Comparison of ENCODE assay signal across 19 cellular contexts in genomic region chr9:135326141-135326540, GRCh38.
"Had no signal": no experiment of that assay in that cellular context is flagged by ENCODE, and none has a peak within 500 bp of the region (broad histone marks: within the 10 kb centered on the region; RNA-seq: fewer than 3 reads in every experiment).

No MANE protein-coding gene starts in this region.

- H3K4me3 Mint-ChIP-seq: activated T-helper 1 cell treated with anti-CD3 and anti-CD28 coated beads, Interleukin-12 subunit alpha, Interleukin-12 subunit beta, Interleukin-2, Interleukin-4 antibody, amounts not matched to agents 30 ng/mL and 10 ng/mL and 1 ng/mL, durations not matched to agents 14 hours and 24 hours and 36 hours; effector memory CD8-positive, alpha-beta T cell; nephron progenitor cell; stimulated activated memory B cell treated with anti-CD40 and anti-IgM and Interleukin-4, amounts not matched to agents 10 μg/mL and 1 μg/mL and 100 μg/mL, for 72 hours had no signal

- H3K4me1 Mint-ChIP-seq: stimulated activated memory B cell treated with anti-CD40 and anti-IgM and Interleukin-4, amounts not matched to agents 10 μg/mL and 1 μg/mL and 100 μg/mL, for 72 hours had no signal

- ATAC-seq: activated naive CD4-positive, alpha-beta T cell treated with anti-CD3 and anti-CD28 coated beads, Interleukin-2, amount 50 U/mL, for 72 hours; effector memory CD8-positive, alpha-beta T cell; mucosa of descending colon; right lobe of liver; stimulated activated memory B cell treated with anti-CD40 and anti-IgM and Interleukin-4, amounts not matched to agents 10 μg/mL and 1 μg/mL and 100 μg/mL, for 72 hours had no signal

- H3K27ac ChIP-seq: dorsolateral prefrontal cortex, esophagus muscularis mucosa, hepatocyte, right lobe of liver, skin epidermis, transverse colon, uterus had no signal

- H3K4me1 ChIP-seq: esophagus muscularis mucosa, right lobe of liver, transverse colon, uterus had no signal

- H3K27ac Mint-ChIP-seq: activated naive CD4-positive, alpha-beta T cell treated with anti-CD3 and anti-CD28 coated beads, Interleukin-2, amount 50 U/mL, for 72 hours; activated T-helper 1 cell treated with anti-CD3 and anti-CD28 coated beads, Interleukin-12 subunit alpha, Interleukin-12 subunit beta, Interleukin-2, Interleukin-4 antibody, amounts not matched to agents 30 ng/mL and 10 ng/mL and 1 ng/mL, durations not matched to agents 14 hours and 24 hours and 36 hours; effector memory CD8-positive, alpha-beta T cell; stimulated activated memory B cell treated with anti-CD40 and anti-IgM and Interleukin-4, amounts not matched to agents 10 μg/mL and 1 μg/mL and 100 μg/mL, for 72 hours had no signal

- H3K4me3 ChIP-seq: dorsolateral prefrontal cortex, esophagus muscularis mucosa, hepatocyte, mucosa of descending colon, right lobe of liver, skin epidermis, transverse colon, uterus had no signal

- H3K36me3 Mint-ChIP-seq: activated naive CD4-positive, alpha-beta T cell treated with anti-CD3 and anti-CD28 coated beads, Interleukin-2, amount 50 U/mL, for 72 hours; stimulated activated memory B cell treated with anti-CD40 and anti-IgM and Interleukin-4, amounts not matched to agents 10 μg/mL and 1 μg/mL and 100 μg/mL, for 72 hours had no signal

- H3K4me2 ChIP-seq: hepatocyte had no signal

- H2AFZ ChIP-seq: hepatocyte had no signal

- H3K27me3 ChIP-seq: dorsolateral prefrontal cortex, hepatocyte, right lobe of liver, uterus had no signal

- H3K9me3 ChIP-seq: mucosa of descending colon, right lobe of liver, transverse colon, uterus had no signal

- H3K9me3 Mint-ChIP-seq: activated naive CD4-positive, alpha-beta T cell treated with anti-CD3 and anti-CD28 coated beads, Interleukin-2, amount 50 U/mL, for 72 hours; effector memory CD8-positive, alpha-beta T cell; stimulated activated memory B cell treated with anti-CD40 and anti-IgM and Interleukin-4, amounts not matched to agents 10 μg/mL and 1 μg/mL and 100 μg/mL, for 72 hours had no signal

- H3K36me3 ChIP-seq: esophagus muscularis mucosa, right lobe of liver, transverse colon, uterus had no signal

- DNase-seq: central memory CD4-positive, alpha-beta T cell; effector memory CD8-positive, alpha-beta T cell; glutamatergic neuron; mesenchymal stem cell; mucosa of descending colon; nephron progenitor cell; nucleus accumbens; stimulated activated CD4-positive, alpha-beta T cell treated with anti-CD3 and anti-CD28 coated beads, Interleukin-1b, Interleukin-23, amount 100 ng/mL, for 48 hours; T-helper 1 cell; transverse colon had no signal
